ENCODE assay signal across 8 cellular contexts in the genomic region with DNA sequence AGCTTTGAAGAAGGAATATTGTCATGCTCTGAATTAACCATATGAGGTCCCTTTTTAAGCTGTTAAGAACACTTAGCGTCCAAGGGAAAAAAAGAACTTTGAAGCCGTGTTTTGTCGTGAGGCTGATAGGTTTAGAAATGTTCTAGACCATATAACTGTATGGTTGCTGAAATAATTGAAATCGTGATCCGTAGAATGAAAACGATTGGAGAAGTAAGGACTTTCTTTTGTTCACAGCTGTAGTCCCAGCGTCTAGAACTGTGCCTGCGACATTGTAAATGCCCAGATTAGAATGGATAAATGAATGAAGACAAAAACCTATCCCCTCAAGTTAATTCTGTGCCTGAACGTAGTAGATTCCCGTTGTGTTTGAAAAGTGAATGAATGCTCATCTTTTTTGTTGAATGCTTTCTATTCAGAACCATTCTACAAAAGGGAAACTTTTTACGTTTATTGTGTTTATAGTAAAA. TPM values are rescaled to one million over a fixed set of nuclear protein-coding genes. Genes with fewer than 3 reads are reported as not detected.
A peak's percentile ranks its signal among the peaks of the same experiment; 100 is the strongest.
DNase-seq lines count a peak whose midpoint lies in the region; ATAC-seq and TF ChIP-seq lines count a peak whose summit lies in the region.

No MANE protein-coding gene starts in this region.

- no peak overlapping the region for H2AFZ ChIP-seq in OCI-LY3 (ENCODE audit: low read depth, low read length)
- H2AFZ ChIP-seq in trophoblast cell (ENCODE audit: insufficient read depth, low read length, poor library complexity): no peak overlapping the region

- H3K4ac ChIP-seq in trophoblast cell (ENCODE audit: low read depth, low read length): peak overlapping the region; percentile 78

- no peak overlapping the region for H3K23ac ChIP-seq in trophoblast cell (ENCODE audit: low read length)

- no peak overlapping the region for H3K18ac ChIP-seq in trophoblast cell (ENCODE audit: low read length)

- peaks cover 16% of the 10 kb centered on the region for H3K79me1 ChIP-seq in trophoblast cell (ENCODE audit: low read length)

- TF ChIP-seq CTCF in OCI-LY3 (IDR thresholded peaks at IDR 0.05; ENCODE audit: low read depth, low read length) (no peak), epithelial cell of esophagus (IDR thresholded peaks at IDR 0.05; ENCODE audit: insufficient read depth, low read depth, low read length, missing control alignments) (no peak)

- no peak overlapping the region for H3K14ac ChIP-seq in trophoblast cell (ENCODE audit: low read length)

- peak overlapping the region; percentile 92 for H3K4me3 ChIP-seq in GM08714 (ENCODE audit: low read length)
- H3K4me3 ChIP-seq in OCI-LY3 (ENCODE audit: low read length): peak overlapping the region; percentile 87
- H3K4me3 ChIP-seq in epithelial cell of esophagus (ENCODE audit: low read length): peak overlapping the region; percentile 91
- H3K4me3 ChIP-seq in trophoblast cell (ENCODE audit: low read depth, low read length): no peak overlapping the region

- H4K20me1 ChIP-seq in OCI-LY3 (ENCODE audit: insufficient read depth, low read length): peaks cover 47% of the 10 kb centered on the region

- H3K27ac ChIP-seq in OCI-LY3 (ENCODE audit: low read length) (peak overlapping the region; percentile 87), trophoblast cell (ENCODE audit: low read depth, low read length) (no peak overlapping the region)

- H2BK120ac ChIP-seq in trophoblast cell (ENCODE audit: insufficient read depth, low read length, poor library complexity): no peak overlapping the region

- H2AK5ac ChIP-seq in trophoblast cell (ENCODE audit: low read length): no peak overlapping the region

- intact Hi-C loops in left colon (cut with DNase I, micrococcal nuclease): loop anchor here in 1 of 2 donors (10.0 kb wide), 1 partner anchor 82 kb away; a partner anchor contains a TSS

- no peak overlapping the region for H2BK12ac ChIP-seq in trophoblast cell (ENCODE audit: low read length)

- H4K91ac ChIP-seq in trophoblast cell (ENCODE audit: low read depth, low read length): no peak overlapping the region

- H3K36me3 ChIP-seq in OCI-LY3 (replicated peaks; ENCODE audit: low read depth, low read length): peaks cover 17% of the 10 kb centered on the region
- H3K36me3 ChIP-seq in trophoblast cell (ENCODE audit: control insufficient read depth in 1 of 2, insufficient read depth in 2 of 2, low read length in 2 of 2): peaks cover 0 to 4% of the 10 kb centered on the region in 2 experiments

- whole genome bisulfite sequencing in trophoblast cell (ENCODE audit: extremely low coverage, insufficient coverage, insufficient read length): no CpG with 5 or more reads among the region's 11 CpGs

- no peak overlapping the region for H4K8ac ChIP-seq in trophoblast cell (ENCODE audit: low read depth, low read length)

- no peak for DNase-seq in epithelial cell of esophagus (ENCODE audit: low read depth)
- no peak for DNase-seq in trophoblast cell
- no peak for DNase-seq in left colon
- DNase-seq in NK-92 treated with Interleukin-12 subunit alpha and Interleukin-12 subunit beta, amount 100 ng/mL, for 24 hours (lab: John Stamatoyannopoulos, UW): no peak

- H3K4me2 ChIP-seq in OCI-LY3 (ENCODE audit: low read length) (peak overlapping the region; percentile 68), trophoblast cell (ENCODE audit: low read length) (peak overlapping the region; percentile 68)

- H3K27me3 ChIP-seq in OCI-LY3 (ENCODE audit: low read depth, low read length): peaks cover 5% of the 10 kb centered on the region; the same call in 1 of the 2 replicates
- no peaks in the 10 kb centered on the region for H3K27me3 ChIP-seq in trophoblast cell (ENCODE audit: insufficient read depth, low read length)

- peaks cover 33% of the 10 kb centered on the region for H3K4me1 ChIP-seq in OCI-LY3 (ENCODE audit: low read length)
- H3K4me1 ChIP-seq in trophoblast cell (ENCODE audit: control insufficient read depth in 1 of 2, insufficient read depth in 2 of 2, low read length in 2 of 2): peaks cover 2% of the 10 kb centered on the region in 2 experiments

- H2BK5ac ChIP-seq in trophoblast cell (ENCODE audit: low read depth, low read length, poor library complexity): no peak overlapping the region

- H3K9me3 ChIP-seq in OCI-LY3 (ENCODE audit: insufficient read depth, low read length): no peaks in the 10 kb centered on the region
- no peaks in the 10 kb centered on the region for H3K9me3 ChIP-seq in trophoblast cell (ENCODE audit: insufficient read depth, low read depth, low read length)

- peak overlapping the region; percentile 87 for H3K9ac ChIP-seq in OCI-LY3 (ENCODE audit: low read length)
- H3K9ac ChIP-seq in trophoblast cell (ENCODE audit: low read length): peak overlapping the region; percentile 62

- no peak overlapping the region for H4K12ac ChIP-seq in trophoblast cell (ENCODE audit: low read depth, low read length)

- H3K79me2 ChIP-seq in OCI-LY3 (ENCODE audit: low read length) (peaks cover 62% of the 10 kb centered on the region), trophoblast cell (ENCODE audit: control insufficient read depth, insufficient read depth, low read length, poor library complexity) (peaks cover 25% of the 10 kb centered on the region)

- ATAC-seq in left colon: no peak
- ATAC-seq in HG03159 (IDR thresholded peaks at IDR 0.05; ENCODE audit: unreplicated experiment): no peak
- no peak for ATAC-seq in GM19395 (IDR thresholded peaks at IDR 0.05; ENCODE audit: unreplicated experiment)

RNA-seq across cellular contexts. Expression of a gene that starts 1.6 kb away (rescaled TPM):
- 32.4 and 35.5 TPM in 2 replicates for polyA plus RNA-seq in trophoblast cell (2013)
- total RNA-seq in left colon: 10 to 100 TPM; 46.5 to 62.0 TPM
